Comparison of ENCODE assay signal across 20 cellular contexts in genomic region chr10:102233997-102234396, GRCh38. TPM values are rescaled to one million over a fixed set of nuclear protein-coding genes. Genes with fewer than 3 reads are reported as not detected.
DNase-seq lines count a peak whose midpoint lies in the region; ATAC-seq, FAIRE-seq and TF ChIP-seq lines count a peak whose summit lies in the region.
"Had no signal": no experiment of that assay in that cellular context is flagged by ENCODE, and none has a peak within 500 bp of the region (broad histone marks: within the 10 kb centered on the region; RNA-seq: fewer than 3 reads in every experiment).

No MANE protein-coding gene starts in this region.

- H3K9me3 Mint-ChIP-seq in nephron, result no peaks in the 10 kb centered on the region
- no peaks in the 10 kb centered on the region for H3K9me3 Mint-ChIP-seq in activated T-cell treated with anti-CD3 and anti-CD28 coated beads, Interleukin-2, amount 50 U/mL, for 4 hours
- H3K9me3 Mint-ChIP-seq: CD8-positive, alpha-beta T cell; GM23338 had no signal

- H2AFZ ChIP-seq in HepG2 (ENCODE audit: low read length), result no peak overlapping the region
- H2AFZ ChIP-seq: GM23338 had no signal

- no peak for ATAC-seq in HepG2
- no peak for ATAC-seq in right lobe of liver
- no peak for ATAC-seq in activated T-cell treated with anti-CD3 and anti-CD28 coated beads, Interleukin-2, amount 50 U/mL, for 4 hours
- ATAC-seq: CD8-positive, alpha-beta T cell; GM23338 had no signal

- H3K4me3 ChIP-seq in HepG2 (replicated peaks in 1 of 3; ENCODE audit: insufficient read depth in 1 of 3, low read depth in 2 of 3, low read length in 3 of 3), result peak overlapping the region in 1 of 3 experiments; percentile 63; a peak in 3 of 6 replicates
- no peak overlapping the region for H3K4me3 ChIP-seq in right lobe of liver
- H3K4me3 ChIP-seq: GM23338 had no signal

- POLR2A ChIA-PET in HepG2 (lab: Yijun Ruan, JAX) (no interaction called here), GM10248 (lab: Yijun Ruan, JAX) (no interaction called here)

- peak overlapping the region in 2 of 3 experiments; percentile 32 to 59 for H3K4me3 Mint-ChIP-seq in nephron
- H3K4me3 Mint-ChIP-seq in activated T-cell treated with anti-CD3 and anti-CD28 coated beads, Interleukin-2, amount 50 U/mL, for 4 hours, result no peak overlapping the region
- H3K4me3 Mint-ChIP-seq: CD8-positive, alpha-beta T cell; GM23338 had no signal

- no peak overlapping the region for H3K9ac ChIP-seq in HepG2 (ENCODE audit: insufficient read depth, low read depth, low read length)

- BruUV-seq in HepG2 (replicated peaks; lab: Mats Ljungman, UMichigan), result no TSS peak

- H3K79me2 ChIP-seq in HepG2 (ENCODE audit: insufficient read depth, low read length), result no peaks in the 10 kb centered on the region

- no peaks in the 10 kb centered on the region for H3K9me3 ChIP-seq in HepG2 (ENCODE audit: low read length)
- no peaks in the 10 kb centered on the region for H3K9me3 ChIP-seq in right lobe of liver
- H3K9me3 ChIP-seq: BE2C had no signal

- intact Hi-C loops in HepG2 (cut with micrococcal nuclease; ENCODE audit: unreplicated experiment) (no loop called here), right lobe of liver (cut with DNase I) (loop anchor here in 1 of 2 donors (5.0 kb wide), 1 partner anchor 118 kb away; no protein-coding TSS in a partner anchor)

- WGBS in HepG2 (ENCODE audit: low lambda C conversion rate), result 0% methylated on average over 1 of the region's 1 CpG
- WGBS in right lobe of liver (ENCODE audit: insufficient coverage, low coverage, low lambda C conversion rate, missing lambda C conversion rate), result 29% methylated on average over 1 of the region's 1 CpG

- no peaks in the 10 kb centered on the region for H3K36me3 ChIP-seq in HepG2 (replicated peaks in 1 of 2; ENCODE audit: control insufficient read depth in 1 of 2, insufficient read depth in 2 of 2, low read length in 2 of 2)
- no peaks in the 10 kb centered on the region for H3K36me3 ChIP-seq in right lobe of liver
- H3K36me3 ChIP-seq: BE2C had no signal

- no peak for DNase-seq in HepG2 (ENCODE audit: low spot score)
- no peak for DNase-seq in right lobe of liver
- peak; percentile 53 for DNase-seq in NCI-H524 treated with DMSO at 0.1 percent for 48 hours (lab: John Stamatoyannopoulos, UW)
- DNase-seq in activated T-cell treated with anti-CD3 and anti-CD28 coated beads, Interleukin-2, amount 50 U/mL, for 4 hours, result no peak
- no peak for DNase-seq in GM10248 (ENCODE audit: extremely low spot score)
- no peak for DNase-seq in AG08395 (ENCODE audit: low spot score)
- DNase-seq: BE2C; CD8-positive, alpha-beta T cell; COR-L47; DMS153; DMS79 treated with DMSO at 0.1 percent for 48 hours; EL; H7 had no signal

- in situ Hi-C loops in HepG2 (cut with HindIII; ENCODE audit: extremely low pct_ligation_motif_present, low pct_unique_long_range_greater_than_20kb), result no loop called here

- TF ChIP-seq RAD21 in HepG2 (CRISPR knock-in tag; IDR thresholded peaks at IDR 0.05), result no peak

- TF ChIP-seq CTCF in HepG2 (CRISPR knock-in tag; IDR thresholded peaks at IDR 0.05) (no peak), right lobe of liver (IDR thresholded peaks at IDR 0.05) (no peak), nephron (IDR thresholded peaks at IDR 0.05; ENCODE audit: unreplicated experiment in 3 of 3) (no peak), GM10248 (IDR thresholded peaks at IDR 0.05; ENCODE audit: control extremely low read depth, extremely low read depth, low read depth, missing control alignments) (no peak)

- H3K36me3 Mint-ChIP-seq in nephron (ENCODE audit: low read depth), result no peaks in the 10 kb centered on the region
- H3K36me3 Mint-ChIP-seq in activated T-cell treated with anti-CD3 and anti-CD28 coated beads, Interleukin-2, amount 50 U/mL, for 4 hours (ENCODE audit: insufficient read depth), result no peaks in the 10 kb centered on the region
- H3K36me3 Mint-ChIP-seq: CD8-positive, alpha-beta T cell had no signal

- H3K27me3 Mint-ChIP-seq in nephron (ENCODE audit: low read depth), result peaks cover 80% of the 10 kb centered on the region
- H3K27me3 Mint-ChIP-seq in activated T-cell treated with anti-CD3 and anti-CD28 coated beads, Interleukin-2, amount 50 U/mL, for 4 hours (ENCODE audit: low read depth), result peaks cover 24% of the 10 kb centered on the region

- H3K4me1 Mint-ChIP-seq in nephron, result peaks cover 57% of the 10 kb centered on the region
- peaks cover 5% of the 10 kb centered on the region for H3K4me1 Mint-ChIP-seq in activated T-cell treated with anti-CD3 and anti-CD28 coated beads, Interleukin-2, amount 50 U/mL, for 4 hours (ENCODE audit: low read depth)

- H3K27ac Mint-ChIP-seq in nephron, result peak overlapping the region; percentile 4 to 76 (median 46)
- H3K27ac Mint-ChIP-seq: CD8-positive, alpha-beta T cell; GM23338 had no signal

- peaks cover 36% of the 10 kb centered on the region for H3K4me1 ChIP-seq in HepG2 (ENCODE audit: insufficient read depth, low read length)
- peaks cover 0 to 21% (median 10%) of the 10 kb centered on the region in 4 donors for H3K4me1 ChIP-seq in right lobe of liver
- H3K4me1 ChIP-seq: BE2C had no signal

- peaks cover 2 to 64% of the 10 kb centered on the region in 2 experiments; a peak in 4 of 5 replicates for H3K27me3 ChIP-seq in HepG2 (ENCODE audit: control insufficient read depth in 1 of 2, insufficient read depth in 2 of 2, low read length in 2 of 2)
- H3K27me3 ChIP-seq in right lobe of liver, result peaks cover 0 to 4% of the 10 kb centered on the region in 2 donors

- H3K27ac ChIP-seq in HepG2 (ENCODE audit: extremely low read length, insufficient read depth, low read length) (no peak overlapping the region), right lobe of liver (no peak overlapping the region)
- H3K27ac ChIP-seq: C4-2B had no signal

- TF ChIP-seq POLR2A in HepG2 (IDR thresholded peaks at IDR 0.05; ENCODE audit: insufficient read depth in 1 of 2, low read depth in 2 of 2, low read length in 2 of 2), result no peak
- TF ChIP-seq POLR2A in right lobe of liver (IDR thresholded peaks at IDR 0.05), result no peak

- FAIRE-seq in HepG2 (lab: Jason Lieb, UNC), result no peak
- FAIRE-seq: A204.1, G401.6, GM12892 had no signal

- CTCF ChIA-PET in HepG2 (lab: Yijun Ruan, JAX; ENCODE audit: low intra/inter-chr PET ratio, low total read pairs), result no interaction called here
- CTCF ChIA-PET in GM10248 (lab: Yijun Ruan, JAX), result interaction anchor here (0.7 to 19.9 kb wide), 6 partner anchors 16 to 188 kb away, joined by 3 to 566 read pairs (median 51); partner anchors contain the start of genes FBXL15 and NFKB2

- peak overlapping the region; percentile 88 for H3K4me2 ChIP-seq in HepG2 (ENCODE audit: low read depth, low read length)
- H3K4me2 ChIP-seq: GM23338 had no signal

- TF ChIP-seq EP300 in HepG2 (IDR thresholded peaks at IDR 0.05; ENCODE audit: low read depth in 2 of 2, low read length in 2 of 2) (no peak), HepG2 (CRISPR knock-in tag; IDR thresholded peaks at IDR 0.05; ENCODE audit: borderline replicate concordance) (no peak)

- H4K20me1 ChIP-seq in HepG2 (ENCODE audit: insufficient read depth, low read length), result no peaks in the 10 kb centered on the region

RNA-seq across cellular contexts. Expression of gene PITX3, which starts 7.3 kb away (rescaled TPM):
- not detected in 2 replicates for total RNA-seq in HepG2 (2016; rRNA removed; fragmentation: Illumina TruSeq; extraction: Trizol)
- not detected in 2 replicates for total RNA-seq in HepG2 (2016; cell fraction: cytosol; rRNA removed; fragmentation: Illumina TruSeq; extraction: Trizol; ENCODE audit: low read depth)
- total RNA-seq in HepG2 (2016; cell fraction: insoluble cytoplasmic fraction; rRNA removed; fragmentation: Illumina TruSeq; extraction: Trizol), result not detected in 2 replicates
- total RNA-seq in HepG2 (2016; cell fraction: membrane; rRNA removed; fragmentation: Illumina TruSeq; extraction: Trizol), result 0.14 TPM in 1 of 2 replicates, not detected in the other
- not detected in 2 replicates for total RNA-seq in HepG2 (2016; cell fraction: nucleus; rRNA removed; fragmentation: Illumina TruSeq; extraction: Trizol)
- polyA plus RNA-seq in HepG2 (2011; rRNA removed), result not detected in 2 replicates
- 0.05 TPM in 1 of 2 replicates, not detected in the other for polyA plus RNA-seq in HepG2 (2011; cell fraction: cytosol; rRNA removed)
- polyA plus RNA-seq in HepG2 (2011; cell fraction: nucleus; rRNA removed), result 0.11 TPM in 1 of 2 replicates, not detected in the other
- polyA plus RNA-seq in HepG2 (2012), result not detected in 2 replicates
- 0.11 and 0.28 TPM in 2 replicates for polyA plus RNA-seq in HepG2 (2016; cell fraction: cytosol; fragmentation: Illumina TruSeq; extraction: Trizol; ENCODE audit: low read depth)
- not detected in 2 replicates for polyA plus RNA-seq in HepG2 (2016; cell fraction: insoluble cytoplasmic fraction; fragmentation: Illumina TruSeq; extraction: Trizol; ENCODE audit: low read depth)
- 0.12 TPM in 1 of 2 replicates, not detected in the other for polyA plus RNA-seq in HepG2 (2016; cell fraction: membrane; fragmentation: Illumina TruSeq; extraction: Trizol; ENCODE audit: low read depth)
- not detected in 2 replicates for polyA plus RNA-seq in HepG2 (2016; cell fraction: nucleus; fragmentation: Illumina TruSeq; extraction: Trizol; ENCODE audit: insufficient read depth, low read depth)
- not detected in 2 replicates for polyA minus RNA-seq in HepG2 (2011; rRNA and poly(A)+ RNA removed; ENCODE audit: low replicate concordance)
- not detected in 2 replicates for polyA minus RNA-seq in HepG2 (2011; cell fraction: cytosol; rRNA and poly(A)+ RNA removed)
- polyA minus RNA-seq in HepG2 (2011; cell fraction: nucleus; rRNA and poly(A)+ RNA removed), result not detected in 2 replicates
- total RNA-seq in right lobe of liver, result not detected
- under 1 TPM in 2 of 3 donors, not detected in 1; 0.25 to 0.46 TPM for total RNA-seq in activated T-cell treated with anti-CD3 and anti-CD28 coated beads, Interleukin-2, amount 50 U/mL, for 4 hours
- total RNA-seq: CD8-positive, alpha-beta T cell; GM23338; HT-29 had no signal

RNA-seq across cellular contexts. Expression of gene ELOVL3, which starts 7.9 kb away (rescaled TPM):
- total RNA-seq in HepG2 (2016; rRNA removed; fragmentation: Illumina TruSeq; extraction: Trizol) (0.24 and 0.69 TPM in 2 replicates), right lobe of liver (not detected)
- total RNA-seq in HepG2 (2016; cell fraction: cytosol; rRNA removed; fragmentation: Illumina TruSeq; extraction: Trizol; ENCODE audit: low read depth), result 0.18 and 0.20 TPM in 2 replicates
- total RNA-seq in HepG2 (2016; cell fraction: insoluble cytoplasmic fraction; rRNA removed; fragmentation: Illumina TruSeq; extraction: Trizol), result 0.40 and 0.52 TPM in 2 replicates
- 0.17 and 0.25 TPM in 2 replicates for total RNA-seq in HepG2 (2016; cell fraction: membrane; rRNA removed; fragmentation: Illumina TruSeq; extraction: Trizol)
- 0.28 and 0.37 TPM in 2 replicates for total RNA-seq in HepG2 (2016; cell fraction: nucleus; rRNA removed; fragmentation: Illumina TruSeq; extraction: Trizol)
- 0.58 and 0.76 TPM in 2 replicates for polyA plus RNA-seq in HepG2 (2011; rRNA removed)
- polyA plus RNA-seq in HepG2 (2011; cell fraction: cytosol; rRNA removed), result 0.56 and 0.68 TPM in 2 replicates
- polyA plus RNA-seq in HepG2 (2011; cell fraction: nucleus; rRNA removed), result 0.47 TPM in 1 of 2 replicates, not detected in the other
- 0.23 and 0.27 TPM in 2 replicates for polyA plus RNA-seq in HepG2 (2012)
- polyA plus RNA-seq in HepG2 (2016; cell fraction: cytosol; fragmentation: Illumina TruSeq; extraction: Trizol; ENCODE audit: low read depth), result 0.12 TPM in 1 of 2 replicates, not detected in the other
- 0.24 and 0.34 TPM in 2 replicates for polyA plus RNA-seq in HepG2 (2016; cell fraction: insoluble cytoplasmic fraction; fragmentation: Illumina TruSeq; extraction: Trizol; ENCODE audit: low read depth)
- polyA plus RNA-seq in HepG2 (2016; cell fraction: membrane; fragmentation: Illumina TruSeq; extraction: Trizol; ENCODE audit: low read depth), result 0.31 TPM in 1 of 2 replicates, not detected in the other
- 0.35 and 0.46 TPM in 2 replicates for polyA plus RNA-seq in HepG2 (2016; cell fraction: nucleus; fragmentation: Illumina TruSeq; extraction: Trizol; ENCODE audit: insufficient read depth, low read depth)
- 0.24 TPM in 1 of 2 replicates, not detected in the other for polyA minus RNA-seq in HepG2 (2011; rRNA and poly(A)+ RNA removed; ENCODE audit: low replicate concordance)
- not detected in 2 replicates for polyA minus RNA-seq in HepG2 (2011; cell fraction: cytosol; rRNA and poly(A)+ RNA removed)
- polyA minus RNA-seq in HepG2 (2011; cell fraction: nucleus; rRNA and poly(A)+ RNA removed), result not detected in 2 replicates
- not detected for total RNA-seq in activated T-cell treated with anti-CD3 and anti-CD28 coated beads, Interleukin-2, amount 50 U/mL, for 4 hours
- total RNA-seq: CD8-positive, alpha-beta T cell had no signal
- polyA plus RNA-seq: GM23338 had no signal

RNA-seq across cellular contexts. Expression of gene GBF1, which starts 11.3 kb away (rescaled TPM):
- total RNA-seq in HepG2 (2016; rRNA removed; fragmentation: Illumina TruSeq; extraction: Trizol) (21.9 and 28.7 TPM in 2 replicates), right lobe of liver (10 to 100 TPM; 22.6 to 27.2 (median 23.7) TPM)
- 3.2 and 4.2 TPM in 2 replicates for total RNA-seq in HepG2 (2016; cell fraction: cytosol; rRNA removed; fragmentation: Illumina TruSeq; extraction: Trizol; ENCODE audit: low read depth)
- 22.3 and 26.2 TPM in 2 replicates for total RNA-seq in HepG2 (2016; cell fraction: insoluble cytoplasmic fraction; rRNA removed; fragmentation: Illumina TruSeq; extraction: Trizol)
- total RNA-seq in HepG2 (2016; cell fraction: membrane; rRNA removed; fragmentation: Illumina TruSeq; extraction: Trizol), result 7.6 and 8.1 TPM in 2 replicates
- 23.7 and 28.1 TPM in 2 replicates for total RNA-seq in HepG2 (2016; cell fraction: nucleus; rRNA removed; fragmentation: Illumina TruSeq; extraction: Trizol)
- polyA plus RNA-seq in HepG2 (2011; rRNA removed), result 17.1 and 17.6 TPM in 2 replicates
- polyA plus RNA-seq in HepG2 (2011; cell fraction: cytosol; rRNA removed), result 6.6 and 6.8 TPM in 2 replicates
- 33.9 and 34.6 TPM in 2 replicates for polyA plus RNA-seq in HepG2 (2011; cell fraction: nucleus; rRNA removed)
- polyA plus RNA-seq in HepG2 (2012), result 17.5 and 19.2 TPM in 2 replicates
- polyA plus RNA-seq in HepG2 (2016; cell fraction: cytosol; fragmentation: Illumina TruSeq; extraction: Trizol; ENCODE audit: low read depth), result 1.1 and 1.4 TPM in 2 replicates
- polyA plus RNA-seq in HepG2 (2016; cell fraction: insoluble cytoplasmic fraction; fragmentation: Illumina TruSeq; extraction: Trizol; ENCODE audit: low read depth), result 13.0 and 19.5 TPM in 2 replicates
- polyA plus RNA-seq in HepG2 (2016; cell fraction: membrane; fragmentation: Illumina TruSeq; extraction: Trizol; ENCODE audit: low read depth), result 2.5 and 3.3 TPM in 2 replicates
- 34.6 and 42.2 TPM in 2 replicates for polyA plus RNA-seq in HepG2 (2016; cell fraction: nucleus; fragmentation: Illumina TruSeq; extraction: Trizol; ENCODE audit: insufficient read depth, low read depth)
- polyA minus RNA-seq in HepG2 (2011; rRNA and poly(A)+ RNA removed; ENCODE audit: low replicate concordance), result 41.9 and 48.3 TPM in 2 replicates
- polyA minus RNA-seq in HepG2 (2011; cell fraction: cytosol; rRNA and poly(A)+ RNA removed), result 21.2 and 23.7 TPM in 2 replicates
- 31.8 and 43.1 TPM in 2 replicates for polyA minus RNA-seq in HepG2 (2011; cell fraction: nucleus; rRNA and poly(A)+ RNA removed)
- total RNA-seq in activated T-cell treated with anti-CD3 and anti-CD28 coated beads, Interleukin-2, amount 50 U/mL, for 4 hours, result 10 to 100 TPM; 42.9 to 46.5 (median 43.3) TPM
